Comparison of ENCODE assay signal across 14 cellular contexts in genomic region chr2:217977840-217978535, GRCh38. TPM values are rescaled to one million over a fixed set of nuclear protein-coding genes. Genes with fewer than 3 reads are reported as not detected.
A peak's percentile ranks its signal among the peaks of the same experiment; 100 is the strongest.
DNase-seq lines count a peak whose midpoint lies in the region; ATAC-seq and TF ChIP-seq lines count a peak whose summit lies in the region.
"Had no signal": no experiment of that assay in that cellular context is flagged by ENCODE, and none has a peak within 500 bp of the region (broad histone marks: within the 10 kb centered on the region; RNA-seq: fewer than 3 reads in every experiment).

No MANE protein-coding gene starts in this region.

- no peak overlapping the region for H2BK12ac ChIP-seq in H9 (ENCODE audit: insufficient read length, low read depth, low read length)

- H2AFZ ChIP-seq in H9 (ENCODE audit: low read length): no peak overlapping the region

- no peak overlapping the region for H2BK20ac ChIP-seq in H9 (ENCODE audit: low read depth, low read length, poor library complexity, severe bottlenecking)

- no peak overlapping the region for H3K27ac Mint-ChIP-seq in H9
- H3K27ac Mint-ChIP-seq in endothelial cell (ENCODE audit: unreplicated experiment): no peak overlapping the region
- H3K27ac Mint-ChIP-seq: naive B cell had no signal

- H3K56ac ChIP-seq in H9 (ENCODE audit: insufficient read length, low read depth, low read length): no peak overlapping the region

- intact Hi-C loops in right lobe of liver (cut with DNase I): no loop called here

- no peaks in the 10 kb centered on the region for H3K9me3 Mint-ChIP-seq in H9
- no peaks in the 10 kb centered on the region for H3K9me3 Mint-ChIP-seq in endothelial cell (ENCODE audit: unreplicated experiment)
- H3K9me3 Mint-ChIP-seq: central memory CD8-positive, alpha-beta T cell had no signal

- no peak overlapping the region for H2BK120ac ChIP-seq in H9 (ENCODE audit: low read depth, low read length, poor library complexity, severe bottlenecking)

- H2AK5ac ChIP-seq in H9 (ENCODE audit: insufficient read length, low read length): no peak overlapping the region

- H3K4me3 ChIP-seq in right lobe of liver (peak overlapping the region; percentile 55 to 59 (median 55)), skin epidermis (peak overlapping the region in 5 of 7 experiments; percentile 8 to 37 (median 15))

- peaks cover 0 to 8% (median 0%) of the 10 kb centered on the region in 3 experiments; a peak in 4 of 7 replicates for H3K36me3 Mint-ChIP-seq in H9 (ENCODE audit: insufficient read depth in 1 of 3, low read depth in 3 of 3)
- H3K36me3 Mint-ChIP-seq in endothelial cell (ENCODE audit: low read depth, unreplicated experiment): peaks cover 5% of the 10 kb centered on the region
- H3K36me3 Mint-ChIP-seq: naive B cell had no signal

- H3K18ac ChIP-seq in H9 (ENCODE audit: insufficient read length, low read depth, low read length): no peak overlapping the region

- H3K23ac ChIP-seq in H9 (ENCODE audit: insufficient read length, low read depth, low read length): no peak overlapping the region

- H3T11ph ChIP-seq in H9 (ENCODE audit: low read length): no peak overlapping the region

- H4K5ac ChIP-seq in H9 (ENCODE audit: insufficient read length, low read depth, low read length): no peak overlapping the region

- no peak overlapping the region for H3K14ac ChIP-seq in H9 (ENCODE audit: insufficient read depth, low read length)

- no peak overlapping the region for H3K4ac ChIP-seq in H9 (ENCODE audit: low read depth, low read length)

- H3K27me3 Mint-ChIP-seq in H9 (ENCODE audit: low read depth) (peaks cover 24% of the 10 kb centered on the region), endothelial cell (ENCODE audit: unreplicated experiment) (peaks cover 8% of the 10 kb centered on the region)

- H3K27ac ChIP-seq in H9 (ENCODE audit: insufficient read length, low read depth, low read length) (no peak overlapping the region), right lobe of liver (peak overlapping the region in 1 of 3 donors; percentile 51), skin epidermis (peak overlapping the region in 10 of 21 experiments; percentile 38 to 87 (median 76))

- no peak for DNase-seq in H9
- no peak for DNase-seq in endothelial cell (ENCODE audit: low spot score)
- DNase-seq in right lobe of liver: no peak
- DNase-seq in NCI-H2081 (lab: John Stamatoyannopoulos, UW): no peak
- DNase-seq: activated CD4-positive, CD25-positive, alpha-beta regulatory T cell; activated CD8-positive, alpha-beta memory T cell treated with anti-CD3 and anti-CD28 coated beads, Interleukin-2, amount 50 U/mL, for 48 hours; activated naive CD4-positive, alpha-beta T cell treated with anti-CD3 and anti-CD28 coated beads, Interleukin-2, amount 50 U/mL, for 16 hours; naive B cell; SW 1271 had no signal

- H3K9ac ChIP-seq in H9 (ENCODE audit: extremely low read depth, insufficient read length, low read length): no peak overlapping the region

- ATAC-seq in right lobe of liver (no peak), GM19035 (IDR thresholded peaks at IDR 0.05; ENCODE audit: unreplicated experiment) (no peak), HG03095 (IDR thresholded peaks at IDR 0.05; ENCODE audit: unreplicated experiment) (no peak), GM21528 (IDR thresholded peaks at IDR 0.05; ENCODE audit: low FRiP score, unreplicated experiment) (no peak)

- H2BK15ac ChIP-seq in H9 (ENCODE audit: low read depth, low read length): no peak overlapping the region

- no peaks in the 10 kb centered on the region for H3K9me3 ChIP-seq in H9 (ENCODE audit: control insufficient read depth, low read depth, low read length)
- no peaks in the 10 kb centered on the region for H3K9me3 ChIP-seq in right lobe of liver

- peaks cover 3% of the 10 kb centered on the region; the same call in 1 of the 2 replicates for H3K4me1 ChIP-seq in H9 (ENCODE audit: insufficient read depth, low read length)
- peaks cover 0 to 3% (median 0%) of the 10 kb centered on the region in 4 donors for H3K4me1 ChIP-seq in right lobe of liver

- peaks cover 12% of the 10 kb centered on the region for H3K23me2 ChIP-seq in H9 (ENCODE audit: insufficient read length, low read depth, low read length, poor library complexity, severe bottlenecking)

- no peaks in the 10 kb centered on the region for H4K20me1 ChIP-seq in H9 (ENCODE audit: control insufficient read depth, insufficient read depth, insufficient read length)

- no peaks in the 10 kb centered on the region for H3K79me2 ChIP-seq in H9 (ENCODE audit: insufficient read depth, low read length)

- no peaks in the 10 kb centered on the region for H3K79me1 ChIP-seq in H9 (ENCODE audit: insufficient read depth, low read depth, low read length, poor library complexity, severe bottlenecking)

- H3K36me3 ChIP-seq in right lobe of liver: no peaks in the 10 kb centered on the region

- TF ChIP-seq CTCF in H9 (conservative IDR thresholded peaks at IDR 0.05) (no peak), endothelial cell (IDR thresholded peaks at IDR 0.05; ENCODE audit: unreplicated experiment) (no peak), right lobe of liver (IDR thresholded peaks at IDR 0.05) (no peak)

- H4K91ac ChIP-seq in H9 (ENCODE audit: insufficient read length, low read depth, low read length): no peak overlapping the region

- peaks cover 4% of the 10 kb centered on the region; the same call in 1 of the 2 replicates for H3K27me3 ChIP-seq in H9 (ENCODE audit: insufficient read depth, low read length)
- H3K27me3 ChIP-seq in right lobe of liver: no peaks in the 10 kb centered on the region

- H3K4me3 Mint-ChIP-seq in H9 (no peak overlapping the region), endothelial cell (ENCODE audit: unreplicated experiment) (peak overlapping the region; percentile 82)
- H3K4me3 Mint-ChIP-seq: central memory CD8-positive, alpha-beta T cell; naive B cell had no signal

- H3K4me2 ChIP-seq in H9 (ENCODE audit: insufficient read depth, insufficient read length, low read length): peak overlapping the region; percentile 17

- H3K4me1 Mint-ChIP-seq in H9: peaks cover 8 to 20% of the 10 kb centered on the region in 2 experiments
- H3K4me1 Mint-ChIP-seq in endothelial cell (ENCODE audit: unreplicated experiment): peaks cover 19% of the 10 kb centered on the region
- H3K4me1 Mint-ChIP-seq: central memory CD8-positive, alpha-beta T cell had no signal

- no CpG with 5 or more reads among the region's 16 CpGs for WGBS in H9 (ENCODE audit: extremely low coverage, insufficient read length, low lambda C conversion rate)
- 48% methylated on average over 9 of the region's 16 CpGs for WGBS in right lobe of liver (ENCODE audit: insufficient coverage, low coverage, low lambda C conversion rate, missing lambda C conversion rate)

- no peak for TF ChIP-seq POLR2A in right lobe of liver (IDR thresholded peaks at IDR 0.05)

- H4K8ac ChIP-seq in H9 (replicated peaks; ENCODE audit: insufficient read length, low read depth, low read length): no peak overlapping the region

- no peak overlapping the region for H2BK5ac ChIP-seq in H9 (ENCODE audit: insufficient read length, low read length)

RNA-seq across cellular contexts. Expression of gene TNS1, which starts 24.8 kb away (rescaled TPM):
- total RNA-seq in H9 (2021): 3.2 and 3.4 TPM in 2 replicates
- 11.6 TPM for total RNA-seq in endothelial cell (ENCODE audit: unreplicated experiment)
- 100 to 1,000 TPM in 3 of 6 experiments, 10 to 100 TPM in 3; 68.4 to 209 (median 99.2) TPM for total RNA-seq in right lobe of liver
